In genomic region chr17:63621684-63622570, GRCh38 we compare ENCODE assay signal across 1 cellular context.
A peak's percentile ranks its signal among the peaks of the same experiment; 100 is the strongest.
TF ChIP-seq lines count a peak whose summit lies in the region.

MAP3K3 (plus strand) TSS chr17:63622417; CDS start chr17:63622760, 343 bp downstream.

TF ChIP-seq in IMR-90, 13 proteins besides CTCF, POLR2A, EP300 and RAD21 (continued from another document):
- TF ChIP-seq CHD1 (IDR thresholded peaks at IDR 0.05; ENCODE audit: low read depth, low read length) (no peak), ELK1 (IDR thresholded peaks at IDR 0.05; ENCODE audit: borderline replicate concordance, low read depth, low read length) (no peak), MXI1 (IDR thresholded peaks at IDR 0.05; ENCODE audit: borderline replicate concordance, low read depth, low read length) (no peak), CEBPB (IDR thresholded peaks at IDR 0.05; ENCODE audit: low read depth, low read length) (peak; percentile 68)
